ENCODE assay signal across 1 cellular context in the genomic region with DNA sequence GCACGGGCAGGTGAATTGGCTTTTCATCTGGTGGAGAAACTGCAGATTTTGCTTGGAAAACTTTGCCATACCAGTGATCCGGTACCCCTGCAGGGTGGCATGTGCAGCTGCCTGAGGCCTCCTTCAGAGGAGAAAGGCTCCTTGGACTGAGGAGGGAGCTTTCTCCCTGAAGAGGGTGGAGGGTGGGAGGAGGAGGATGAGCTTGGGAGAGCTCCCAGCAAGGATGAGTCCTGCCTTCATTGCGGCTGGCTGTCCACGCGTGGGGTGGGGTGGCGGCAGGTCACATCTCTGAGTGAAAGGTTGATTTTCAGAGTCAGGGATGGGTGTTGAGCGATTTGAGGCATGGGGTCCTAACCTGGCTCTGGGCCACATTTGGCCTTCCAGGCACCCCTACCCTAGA.
TF ChIP-seq lines count a peak whose summit lies in the region.

No MANE protein-coding gene starts in this region.

TF ChIP-seq in HepG2, 621 proteins besides CTCF, POLR2A, EP300 and RAD21 (continued from another document):
- TF ChIP-seq, protein P1, sequence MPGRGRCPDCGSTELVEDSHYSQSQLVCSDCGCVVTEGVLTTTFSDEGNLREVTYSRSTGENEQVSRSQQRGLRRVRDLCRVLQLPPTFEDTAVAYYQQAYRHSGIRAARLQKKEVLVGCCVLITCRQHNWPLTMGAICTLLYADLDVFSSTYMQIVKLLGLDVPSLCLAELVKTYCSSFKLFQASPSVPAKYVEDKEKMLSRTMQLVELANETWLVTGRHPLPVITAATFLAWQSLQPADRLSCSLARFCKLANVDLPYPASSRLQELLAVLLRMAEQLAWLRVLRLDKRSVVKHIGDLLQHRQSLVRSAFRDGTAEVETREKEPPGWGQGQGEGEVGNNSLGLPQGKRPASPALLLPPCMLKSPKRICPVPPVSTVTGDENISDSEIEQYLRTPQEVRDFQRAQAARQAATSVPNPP (CRISPR knock-in tag; IDR thresholded peaks at IDR 0.05): no peak
- TF ChIP-seq ZSCAN12 (CRISPR knock-in tag; IDR thresholded peaks at IDR 0.05) (no peak), ZNF256 (CRISPR knock-in tag; conservative IDR thresholded peaks at IDR 0.05) (no peak), ATAD3A (CRISPR knock-in tag; IDR thresholded peaks at IDR 0.05) (no peak), ZNF577 (CRISPR knock-in tag; IDR thresholded peaks at IDR 0.05; ENCODE audit: borderline replicate concordance, low read depth) (no peak), KDM6A (CRISPR knock-in tag; IDR thresholded peaks at IDR 0.05; ENCODE audit: low read depth) (no peak), ZNF556 (CRISPR knock-in tag; IDR thresholded peaks at IDR 0.05; ENCODE audit: borderline replicate concordance) (no peak), ZNF235 (CRISPR knock-in tag; IDR thresholded peaks at IDR 0.05; ENCODE audit: borderline replicate concordance) (no peak), ZNF207 (IDR thresholded peaks at IDR 0.05; ENCODE audit: borderline replicate concordance) (no peak), ARHGAP35 (CRISPR knock-in tag; IDR thresholded peaks at IDR 0.05; ENCODE audit: borderline replicate concordance) (no peak), PITX1 (CRISPR knock-in tag; IDR thresholded peaks at IDR 0.05) (no peak), ZSCAN21 (CRISPR knock-in tag; IDR thresholded peaks at IDR 0.05; ENCODE audit: borderline replicate concordance) (no peak), SP2 (CRISPR knock-in tag; IDR thresholded peaks at IDR 0.05) (no peak)
- TF ChIP-seq, protein P2, sequence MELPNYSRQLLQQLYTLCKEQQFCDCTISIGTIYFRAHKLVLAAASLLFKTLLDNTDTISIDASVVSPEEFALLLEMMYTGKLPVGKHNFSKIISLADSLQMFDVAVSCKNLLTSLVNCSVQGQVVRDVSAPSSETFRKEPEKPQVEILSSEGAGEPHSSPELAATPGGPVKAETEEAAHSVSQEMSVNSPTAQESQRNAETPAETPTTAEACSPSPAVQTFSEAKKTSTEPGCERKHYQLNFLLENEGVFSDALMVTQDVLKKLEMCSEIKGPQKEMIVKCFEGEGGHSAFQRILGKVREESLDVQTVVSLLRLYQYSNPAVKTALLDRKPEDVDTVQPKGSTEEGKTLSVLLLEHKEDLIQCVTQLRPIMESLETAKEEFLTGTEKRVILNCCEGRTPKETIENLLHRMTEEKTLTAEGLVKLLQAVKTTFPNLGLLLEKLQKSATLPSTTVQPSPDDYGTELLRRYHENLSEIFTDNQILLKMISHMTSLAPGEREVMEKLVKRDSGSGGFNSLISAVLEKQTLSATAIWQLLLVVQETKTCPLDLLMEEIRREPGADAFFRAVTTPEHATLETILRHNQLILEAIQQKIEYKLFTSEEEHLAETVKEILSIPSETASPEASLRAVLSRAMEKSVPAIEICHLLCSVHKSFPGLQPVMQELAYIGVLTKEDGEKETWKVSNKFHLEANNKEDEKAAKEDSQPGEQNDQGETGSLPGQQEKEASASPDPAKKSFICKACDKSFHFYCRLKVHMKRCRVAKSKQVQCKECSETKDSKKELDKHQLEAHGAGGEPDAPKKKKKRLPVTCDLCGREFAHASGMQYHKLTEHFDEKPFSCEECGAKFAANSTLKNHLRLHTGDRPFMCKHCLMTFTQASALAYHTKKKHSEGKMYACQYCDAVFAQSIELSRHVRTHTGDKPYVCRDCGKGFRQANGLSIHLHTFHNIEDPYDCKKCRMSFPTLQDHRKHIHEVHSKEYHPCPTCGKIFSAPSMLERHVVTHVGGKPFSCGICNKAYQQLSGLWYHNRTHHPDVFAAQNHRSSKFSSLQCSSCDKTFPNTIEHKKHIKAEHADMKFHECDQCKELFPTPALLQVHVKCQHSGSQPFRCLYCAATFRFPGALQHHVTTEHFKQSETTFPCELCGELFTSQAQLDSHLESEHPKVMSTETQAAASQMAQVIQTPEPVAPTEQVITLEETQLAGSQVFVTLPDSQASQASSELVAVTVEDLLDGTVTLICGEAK (IDR thresholded peaks at IDR 0.05): no peak
- TF ChIP-seq, protein P2 (CRISPR knock-in tag; IDR thresholded peaks at IDR 0.05): no peak
- TF ChIP-seq, protein P3, sequence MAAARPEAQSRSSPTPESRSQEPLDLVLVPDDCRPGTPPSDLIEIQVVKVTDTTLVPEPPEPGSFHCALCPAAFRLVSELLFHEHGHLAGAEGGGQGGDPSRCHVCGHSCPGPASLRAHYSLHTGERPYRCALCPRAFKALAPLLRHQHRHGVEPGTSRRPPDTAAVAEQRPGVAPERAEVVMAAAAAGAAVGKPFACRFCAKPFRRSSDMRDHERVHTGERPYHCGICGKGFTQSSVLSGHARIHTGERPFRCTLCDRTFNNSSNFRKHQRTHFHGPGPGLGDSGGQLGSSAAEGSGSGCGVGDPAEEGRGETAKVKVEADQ (CRISPR knock-in tag; IDR thresholded peaks at IDR 0.05; ENCODE audit: borderline replicate concordance): no peak
- TF ChIP-seq, protein P4, sequence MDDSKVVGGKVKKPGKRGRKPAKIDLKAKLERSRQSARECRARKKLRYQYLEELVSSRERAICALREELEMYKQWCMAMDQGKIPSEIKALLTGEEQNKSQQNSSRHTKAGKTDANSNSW (CRISPR knock-in tag; IDR thresholded peaks at IDR 0.05; ENCODE audit: borderline replicate concordance): no peak
